In the genomic region with DNA sequence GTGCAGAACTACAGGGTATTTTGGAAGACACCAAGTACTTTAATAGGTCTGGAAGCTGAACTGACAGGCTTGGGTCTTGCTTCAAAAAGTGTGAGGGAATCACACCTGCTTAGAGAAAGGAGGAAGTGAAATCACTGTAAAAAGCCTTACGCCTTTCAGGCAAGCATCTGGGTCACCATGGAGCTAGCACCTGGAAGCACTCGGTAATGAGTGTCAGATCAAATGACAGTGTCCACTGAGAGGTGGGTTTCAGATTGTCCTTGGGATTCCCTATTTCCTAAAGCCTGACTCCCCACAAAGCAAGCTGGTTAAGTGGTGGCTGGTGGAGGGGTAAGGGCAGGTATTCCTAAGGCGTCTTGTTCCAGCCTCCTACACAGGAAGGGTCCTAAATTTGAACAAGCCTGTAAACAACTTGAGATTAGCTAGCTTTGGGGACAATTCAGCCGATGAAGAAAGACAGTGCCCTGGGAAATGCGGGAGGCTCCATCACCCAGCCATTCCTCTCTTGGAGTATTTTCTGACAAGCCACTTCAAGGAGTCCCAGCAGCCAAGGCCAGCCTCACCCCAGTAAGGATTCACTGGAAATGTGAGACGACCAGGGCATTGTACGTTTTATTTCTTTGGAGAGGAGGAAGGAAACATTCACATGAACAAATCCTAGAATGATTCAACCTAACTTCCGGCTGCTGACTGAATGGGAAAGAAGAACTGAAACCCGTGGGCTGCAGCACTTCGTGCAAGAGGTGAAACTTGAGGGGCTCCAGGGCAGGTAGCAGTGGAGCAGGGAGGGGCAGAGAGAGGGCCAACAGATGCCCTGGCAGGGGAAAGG, we compare ENCODE assay signal across 8 cellular contexts.
DNase-seq lines count a peak whose midpoint lies in the region; ATAC-seq and TF ChIP-seq lines count a peak whose summit lies in the region.

No MANE protein-coding gene starts in this region.

- peaks cover 34% of the 10 kb centered on the region for H3K4me1 ChIP-seq in BLaER1
- H3K4me1 ChIP-seq in neural progenitor cell = peaks cover 35% of the 10 kb centered on the region

- no peaks in the 10 kb centered on the region for H3K27me3 ChIP-seq in BLaER1
- H3K27me3 ChIP-seq in neural progenitor cell = no peaks in the 10 kb centered on the region

- H3K36me3 ChIP-seq in BLaER1 (no peaks in the 10 kb centered on the region), neural progenitor cell (no peaks in the 10 kb centered on the region)

- DNase-seq in GM19238 (ENCODE audit: insufficient read length, low spot score) = peak; percentile 43
- peak; percentile 93 for DNase-seq in RPMI8226
- DNase-seq in naive B cell = peak; percentile 75
- no peak for DNase-seq in coronary artery (ENCODE audit: low spot score)
- DNase-seq in neural progenitor cell (ENCODE audit: low spot score) = no peak
- DNase-seq in Right ventricle myocardium inferior (ENCODE audit: missing footprints) = no peak

- no peak overlapping the region for H2AFZ ChIP-seq in neural progenitor cell (replicated peaks)

- no peak overlapping the region for H3K9ac ChIP-seq in BLaER1
- H3K9ac ChIP-seq in neural progenitor cell = no peak overlapping the region

- no peaks in the 10 kb centered on the region for H3K27me3 Mint-ChIP-seq in naive B cell
- H3K27me3 Mint-ChIP-seq in neural progenitor cell (ENCODE audit: insufficient read depth, low read depth) = peaks cover 3% of the 10 kb centered on the region

- H3K9me3 ChIP-seq in BLaER1 (no peaks in the 10 kb centered on the region), neural progenitor cell (ENCODE audit: low read depth) (no peaks in the 10 kb centered on the region)

- no peaks in the 10 kb centered on the region for H3K36me3 Mint-ChIP-seq in naive B cell
- H3K36me3 Mint-ChIP-seq in neural progenitor cell = no peaks in the 10 kb centered on the region

- H3K79me2 ChIP-seq in neural progenitor cell (ENCODE audit: low read depth) = no peaks in the 10 kb centered on the region

- H3K27ac Mint-ChIP-seq in naive B cell = peak overlapping the region; percentile 96 to 100 (median 99)
- H3K27ac Mint-ChIP-seq in neural progenitor cell = no peak overlapping the region

- no peak for TF ChIP-seq CTCF in coronary artery (IDR thresholded peaks at IDR 0.05)
- TF ChIP-seq CTCF in neural progenitor cell (IDR thresholded peaks at IDR 0.05) = no peak

- H3K9me3 Mint-ChIP-seq in naive B cell (no peaks in the 10 kb centered on the region), neural progenitor cell (no peaks in the 10 kb centered on the region)

- intact Hi-C loops in Right ventricle myocardium inferior (cut with DNase I) = no loop called here

- H3K4me2 ChIP-seq in BLaER1 = peak overlapping the region; percentile 50
- H3K4me2 ChIP-seq in neural progenitor cell = no peak overlapping the region

- H3K4me3 Mint-ChIP-seq in naive B cell (peak overlapping the region; percentile 72 to 90 (median 82)), neural progenitor cell (no peak overlapping the region)

- H3K27ac ChIP-seq in BLaER1 (no peak overlapping the region), coronary artery (peak overlapping the region in 1 of 2 donors; percentile 14), neural progenitor cell (no peak overlapping the region)

- peaks cover 46 to 63% (median 54%) of the 10 kb centered on the region in 3 donors for H3K4me1 Mint-ChIP-seq in naive B cell
- peaks cover 26% of the 10 kb centered on the region for H3K4me1 Mint-ChIP-seq in neural progenitor cell

- ATAC-seq in HG03139 (IDR thresholded peaks at IDR 0.05; ENCODE audit: unreplicated experiment) = peak; percentile 68
- ATAC-seq in naive B cell (ENCODE audit: low read depth in 2 of 2) = peak; percentile 82 to 83
- no peak for ATAC-seq in Right ventricle myocardium inferior

- H3F3A ChIP-seq in neural progenitor cell (ENCODE audit: low read depth) = no peaks in the 10 kb centered on the region

- H3K4me3 ChIP-seq in BLaER1 = no peak overlapping the region
- H3K4me3 ChIP-seq in coronary artery = no peak overlapping the region
- H3K4me3 ChIP-seq in neural progenitor cell = no peak overlapping the region

- H4K20me1 ChIP-seq in BLaER1 (no peaks in the 10 kb centered on the region), neural progenitor cell (ENCODE audit: low read depth) (no peaks in the 10 kb centered on the region)

Comparison
In these comparisons a context has a peak if more than half of its experiments do, and no peak if none do; other contexts are left out.
1. DNase-seq: peak in GM19238 (single experiment), RPMI8226 (single experiment) and naive B cell (single experiment); none in coronary artery (single experiment), neural progenitor cell (single experiment) and Right ventricle myocardium inferior (single experiment).